In genomic region chr2:152407806-152408205, GRCh38 we compare ENCODE assay signal across 9 cellular contexts.
A peak's percentile ranks its signal among the peaks of the same experiment; 100 is the strongest.
DNase-seq lines count a peak whose midpoint lies in the region; ATAC-seq, FAIRE-seq and TF ChIP-seq lines count a peak whose summit lies in the region.
"Had no signal": no experiment of that assay in that cellular context is flagged by ENCODE, and none has a peak within 500 bp of the region (broad histone marks: within the 10 kb centered on the region; RNA-seq: fewer than 3 reads in every experiment).

No MANE protein-coding gene starts in this region.

- H4K20me1 ChIP-seq in GM23338 (replicated peaks; ENCODE audit: insufficient read depth) (peaks cover 27% of the 10 kb centered on the region), fibroblast of lung (ENCODE audit: control insufficient read depth, extremely low read depth, insufficient read depth, low read length) (no peaks in the 10 kb centered on the region)

- H3K4me1 ChIP-seq in GM23338 (ENCODE audit: insufficient read depth) (peaks cover 64% of the 10 kb centered on the region), Panc1 (ENCODE audit: control insufficient read depth, insufficient read depth, low read length) (peaks cover 68% of the 10 kb centered on the region), fibroblast of lung (ENCODE audit: control insufficient read depth, extremely low read depth, insufficient read depth, low read length) (peaks cover 7% of the 10 kb centered on the region), skeletal muscle tissue (ENCODE audit: control insufficient read depth in 3 of 3, insufficient read depth in 3 of 3, low read length in 3 of 3) (peaks cover 29 to 42% (median 33%) of the 10 kb centered on the region in 3 donors)

- peak overlapping the region; percentile 58 for H3K4me3 Mint-ChIP-seq in GM23338

- TF ChIP-seq CTCF in GM23338 (conservative IDR thresholded peaks at IDR 0.05; ENCODE audit: low read depth in 2 of 2) (no peak), Panc1 (IDR thresholded peaks at IDR 0.05) (no peak), fibroblast of lung (conservative IDR thresholded peaks at IDR 0.05 in 1 of 2, IDR thresholded peaks at IDR 0.05 in 1 of 2; ENCODE audit: low read depth in 1 of 2, low read length in 2 of 2) (no peak)

- H3K36me3 ChIP-seq in GM23338 (ENCODE audit: insufficient read depth): no peaks in the 10 kb centered on the region
- no peaks in the 10 kb centered on the region for H3K36me3 ChIP-seq in Panc1 (ENCODE audit: control insufficient read depth, insufficient read depth, low read length)
- H3K36me3 ChIP-seq in fibroblast of lung (ENCODE audit: control insufficient read depth, insufficient read depth, low read length): no peaks in the 10 kb centered on the region
- no peaks in the 10 kb centered on the region for H3K36me3 ChIP-seq in skeletal muscle tissue (ENCODE audit: control insufficient read depth in 3 of 3, insufficient read depth in 3 of 3, low read length in 3 of 3)
- H3K36me3 ChIP-seq: SJCRH30 had no signal

- H3K79me2 ChIP-seq in GM23338 (replicated peaks; ENCODE audit: insufficient read depth) (peaks cover 94% of the 10 kb centered on the region), fibroblast of lung (ENCODE audit: control insufficient read depth, insufficient read depth, low read length) (peaks cover 13% of the 10 kb centered on the region)

- POLR2A ChIA-PET in Panc1 (lab: Charles Lee): no interaction called here

- intact Hi-C loops in Panc1 (cut with micrococcal nuclease; ENCODE audit: unreplicated experiment): no loop called here

- CTCF ChIA-PET in Panc1 (lab: Charles Lee): no interaction called here

- no peaks in the 10 kb centered on the region for H3K36me3 Mint-ChIP-seq in GM23338 (ENCODE audit: low read depth)

- peak; percentile 18 for ATAC-seq in GM23338
- no peak for ATAC-seq in Panc1
- ATAC-seq in GM21717 (IDR thresholded peaks at IDR 0.05; ENCODE audit: unreplicated experiment): no peak

- H3K27me3 ChIP-seq in GM23338 (ENCODE audit: insufficient read depth) (no peaks in the 10 kb centered on the region), Panc1 (ENCODE audit: control insufficient read depth, insufficient read depth, low read length) (no peaks in the 10 kb centered on the region), fibroblast of lung (ENCODE audit: control insufficient read depth, insufficient read depth, low read length) (no peaks in the 10 kb centered on the region), skeletal muscle tissue (ENCODE audit: control insufficient read depth in 3 of 3, insufficient read depth in 3 of 3, low read length in 3 of 3) (no peaks in the 10 kb centered on the region)
- H3K27me3 ChIP-seq: SJCRH30 had no signal

- H3K27ac ChIP-seq in GM23338 (ENCODE audit: low read depth) (peak overlapping the region; percentile 59), Panc1 (ENCODE audit: low read length) (peak overlapping the region; percentile 94), fibroblast of lung (ENCODE audit: insufficient read depth, low read length) (no peak overlapping the region), skeletal muscle tissue (ENCODE audit: low read depth, low read length) (peak overlapping the region; percentile 55)
- H3K27ac ChIP-seq: SJCRH30 had no signal

- H3K4me2 ChIP-seq in GM23338 (peak overlapping the region; percentile 69), fibroblast of lung (ENCODE audit: extremely low read depth, insufficient read depth, low read length) (peak overlapping the region; percentile 96)

- peak overlapping the region; percentile 38; the same call in 1 of the 2 replicates for H3K4me3 ChIP-seq in GM23338
- H3K4me3 ChIP-seq in Panc1 (ENCODE audit: low read depth in 2 of 2, low read length in 2 of 2): peak overlapping the region in 1 of 2 experiments; percentile 53; a peak in 3 of 4 replicates
- no peak overlapping the region for H3K4me3 ChIP-seq in fibroblast of lung (replicated peaks in 1 of 4; ENCODE audit: control extremely low read depth in 1 of 4, insufficient read depth in 1 of 4, low read depth in 3 of 4, low read length in 4 of 4)
- peak overlapping the region in 2 of 3 donors; percentile 27 to 58 for H3K4me3 ChIP-seq in skeletal muscle tissue (ENCODE audit: low read length in 3 of 3)
- H3K4me3 ChIP-seq: SJCRH30 had no signal

- H3F3A ChIP-seq in GM23338 (replicated peaks; ENCODE audit: low read depth): no peaks in the 10 kb centered on the region

- H3K27ac Mint-ChIP-seq in GM23338: peak overlapping the region; percentile 68

- no peaks in the 10 kb centered on the region for H3K9me2 ChIP-seq in GM23338 (ENCODE audit: insufficient read depth)

- H3K9me3 ChIP-seq in Panc1 (ENCODE audit: control insufficient read depth, insufficient read depth, low read depth, low read length) (no peaks in the 10 kb centered on the region), fibroblast of lung (ENCODE audit: control insufficient read depth, insufficient read depth, low read depth, low read length) (no peaks in the 10 kb centered on the region), skeletal muscle tissue (ENCODE audit: control insufficient read depth in 3 of 3, low read length in 3 of 3) (no peaks in the 10 kb centered on the region)
- H3K9me3 ChIP-seq: SJCRH30 had no signal

- H3K9ac ChIP-seq in fibroblast of lung (ENCODE audit: insufficient read depth, low read length): no peak overlapping the region
- H3K9ac ChIP-seq in skeletal muscle tissue (ENCODE audit: low read depth in 1 of 3, low read length in 3 of 3): peak overlapping the region in 1 of 3 donors; percentile 54

- no TSS peak for BruUV-seq in Panc1 (replicated peaks; lab: Mats Ljungman, UMichigan)

- H3K4me1 Mint-ChIP-seq in GM23338: peaks cover 78% of the 10 kb centered on the region

- peaks cover 5% of the 10 kb centered on the region for H3K27me3 Mint-ChIP-seq in GM23338 (ENCODE audit: insufficient read depth, low read depth, poor library complexity)

- H2AFZ ChIP-seq in GM23338 (no peak overlapping the region), fibroblast of lung (ENCODE audit: low read length) (no peak overlapping the region)

- no peaks in the 10 kb centered on the region for H3K9me3 Mint-ChIP-seq in GM23338

- DNase-seq in GM23338 (ENCODE audit: low spot score): no peak
- DNase-seq in Panc1 (ENCODE audit: low read depth, low spot score): no peak
- no peak for DNase-seq in fibroblast of lung (ENCODE audit: low read depth in 2 of 2)
- no peak for DNase-seq in NK-92 (lab: John Stamatoyannopoulos, UW; ENCODE audit: unreplicated experiment)
- DNase-seq in HTR-8/SVneo (ENCODE audit: insufficient read length, low spot score): no peak
- DNase-seq: NCI-H510A treated with DMSO at 0.1 percent for 48 hours, SJCRH30 had no signal

- no peak for FAIRE-seq in HTR-8/SVneo (lab: Jason Lieb, UNC)

- in situ Hi-C loops in Panc1 (cut with HindIII; ENCODE audit: low pct_unique_long_range_greater_than_20kb, low sequenced_read_pairs): no loop called here

TF ChIP-seq in GM23338, 12 proteins besides CTCF, POLR2A, EP300 and RAD21:
- no peak for TF ChIP-seq REST (IDR thresholded peaks at IDR 0.05; ENCODE audit: unreplicated experiment)
- TF ChIP-seq JUNB (IDR thresholded peaks at IDR 0.05; ENCODE audit: unreplicated experiment): no peak
- TF ChIP-seq STAT1 (IDR thresholded peaks at IDR 0.05; ENCODE audit: unreplicated experiment): no peak
- TF ChIP-seq ZNF331 (CRISPR knock-in tag; IDR thresholded peaks at IDR 0.05; ENCODE audit: low read depth): no peak
- TF ChIP-seq ETS1 (IDR thresholded peaks at IDR 0.05): no peak
- no peak for TF ChIP-seq EZH2phosphoT487 (IDR thresholded peaks at IDR 0.05; ENCODE audit: unreplicated experiment)

Comparison
In these comparisons a context has a peak if more than half of its experiments do, and no peak if none do; other contexts are left out.
1. H3K4me3 ChIP-seq: peak in GM23338 (single experiment) and skeletal muscle tissue (2 of 3); none in fibroblast of lung (0 of 4).